8 cellular contexts compared by ENCODE assay signal in the genomic region with DNA sequence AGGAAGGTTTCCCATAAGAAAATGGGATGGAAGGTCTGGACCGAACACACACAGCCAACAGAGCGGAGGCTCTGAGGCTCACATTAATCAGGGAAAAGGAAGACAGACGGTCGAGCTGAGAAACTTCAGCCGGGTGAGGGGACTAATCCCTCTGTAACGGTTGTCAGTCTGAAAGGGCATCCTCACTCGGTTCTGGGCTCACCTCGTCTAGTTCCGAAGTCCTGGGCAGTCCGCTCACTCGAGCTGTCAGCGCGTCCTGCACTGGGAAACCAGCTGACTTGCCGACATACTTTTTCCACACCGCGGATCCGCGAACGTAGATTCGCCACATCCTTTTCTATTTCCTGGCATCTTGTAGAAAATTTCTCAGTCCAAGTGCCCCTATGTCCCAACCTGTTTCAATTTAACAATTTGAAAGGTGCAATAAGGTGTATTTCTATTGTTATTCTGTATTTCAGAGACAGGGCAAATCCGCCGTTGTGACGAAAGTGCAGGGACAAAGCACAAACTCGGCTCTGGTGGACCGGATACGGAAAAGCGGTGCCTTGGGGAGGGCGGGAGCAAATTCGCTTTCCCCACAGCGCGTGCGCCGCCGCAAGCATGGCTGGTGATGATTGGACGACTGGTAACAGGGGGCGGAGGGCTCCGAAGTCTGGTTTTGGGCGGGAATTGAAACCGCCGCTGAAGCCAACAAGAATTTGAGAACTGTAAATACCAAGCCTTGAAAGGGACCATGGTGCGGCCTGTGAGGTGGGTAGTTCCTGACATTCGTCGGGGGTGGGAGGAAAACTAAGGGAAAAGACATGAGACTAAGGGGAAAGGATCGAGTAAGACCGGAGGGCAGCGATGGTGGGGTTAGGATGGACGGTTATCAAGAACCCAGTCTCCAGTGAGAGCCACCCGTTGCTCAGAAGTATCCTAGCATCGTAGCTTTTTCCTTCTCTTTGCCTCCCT. TPM values are rescaled to one million over a fixed set of nuclear protein-coding genes. Genes with fewer than 3 reads are reported as not detected.
DNase-seq lines count a peak whose midpoint lies in the region; ATAC-seq and TF ChIP-seq lines count a peak whose summit lies in the region.

A gene with protein sequence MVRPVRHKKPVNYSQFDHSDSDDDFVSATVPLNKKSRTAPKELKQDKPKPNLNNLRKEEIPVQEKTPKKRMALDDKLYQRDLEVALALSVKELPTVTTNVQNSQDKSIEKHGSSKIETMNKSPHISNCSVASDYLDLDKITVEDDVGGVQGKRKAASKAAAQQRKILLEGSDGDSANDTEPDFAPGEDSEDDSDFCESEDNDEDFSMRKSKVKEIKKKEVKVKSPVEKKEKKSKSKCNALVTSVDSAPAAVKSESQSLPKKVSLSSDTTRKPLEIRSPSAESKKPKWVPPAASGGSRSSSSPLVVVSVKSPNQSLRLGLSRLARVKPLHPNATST (plus strand): TSS at position 684 of the 954 bp plus-strand sequence. CDS start 50 bp downstream, at position 734.

- peaks cover 26% of the 10 kb centered on the region for H3K4me1 Mint-ChIP-seq in activated T-cell treated with anti-CD3 and anti-CD28 coated beads, Interleukin-2, amount 50 U/mL, for 24 hours (ENCODE audit: low read depth)

- H3K27me3 ChIP-seq in mucosa of rectum (ENCODE audit: control insufficient read depth in 2 of 2, insufficient read depth in 2 of 2, low read length in 2 of 2), result no peaks in the 10 kb centered on the region

- peaks cover 0 to 5% of the 10 kb centered on the region in 2 donors for H3K36me3 ChIP-seq in mucosa of rectum (ENCODE audit: control insufficient read depth in 2 of 2, insufficient read depth in 2 of 2, low read length in 2 of 2)

- peak within 1 kb of the TSS; percentile 100 for H3K27ac Mint-ChIP-seq in activated T-cell treated with anti-CD3 and anti-CD28 coated beads, Interleukin-2, amount 50 U/mL, for 24 hours

- H3K9ac ChIP-seq in mucosa of rectum (ENCODE audit: low read depth in 1 of 2, low read length in 2 of 2), result peak within 1 kb of the TSS; percentile 87 to 96

- peak within 1 kb of the TSS; percentile 95 to 99 for H3K4me3 ChIP-seq in mucosa of rectum (ENCODE audit: low read length in 2 of 2)

- ATAC-seq in GM21717 (IDR thresholded peaks at IDR 0.05; ENCODE audit: unreplicated experiment), result peak; percentile 81

- H3K27me3 Mint-ChIP-seq in activated T-cell treated with anti-CD3 and anti-CD28 coated beads, Interleukin-2, amount 50 U/mL, for 24 hours, result no peaks in the 10 kb centered on the region

- DNase-seq in DMS153 (lab: John Stamatoyannopoulos, UW), result peak; percentile 94
- peak; percentile 98 for DNase-seq in KBM-7
- DNase-seq in activated T-cell treated with anti-CD3 and anti-CD28 coated beads, Interleukin-2, amount 50 U/mL, for 24 hours, result peak; percentile 92
- peak; percentile 99 for DNase-seq in erythroblast (lab: John Stamatoyannopoulos, UW)
- peak; percentile 95 for DNase-seq in stimulated activated CD8-positive, alpha-beta memory T cell treated with anti-CD3 and anti-CD28 coated beads, Interleukin-4, amount 100 ng/mL, for 48 hours

- H3K27ac ChIP-seq in mucosa of rectum (ENCODE audit: low read depth in 2 of 2, low read length in 2 of 2), result peak within 1 kb of the TSS; percentile 89 to 91

- peaks cover 58% of the 10 kb centered on the region for H3K36me3 Mint-ChIP-seq in activated T-cell treated with anti-CD3 and anti-CD28 coated beads, Interleukin-2, amount 50 U/mL, for 24 hours (ENCODE audit: low read depth)

- peak; percentile 83 for TF ChIP-seq POLR2A in erythroblast (IDR thresholded peaks at IDR 0.05; ENCODE audit: low read length)

- no peaks in the 10 kb centered on the region for H3K9me3 ChIP-seq in mucosa of rectum (ENCODE audit: control insufficient read depth in 2 of 2, low read length in 2 of 2)

- in situ Hi-C loops in KBM-7 (cut with MboI; ENCODE audit: low pct_unique_long_range_greater_than_20kb, low sequenced_read_pairs), result no loop called here

- peak within 1 kb of the TSS; percentile 98 for H3K4me3 Mint-ChIP-seq in activated T-cell treated with anti-CD3 and anti-CD28 coated beads, Interleukin-2, amount 50 U/mL, for 24 hours

- no peaks in the 10 kb centered on the region for H3K9me3 Mint-ChIP-seq in activated T-cell treated with anti-CD3 and anti-CD28 coated beads, Interleukin-2, amount 50 U/mL, for 24 hours

- peaks cover 6 to 16% of the 10 kb centered on the region in 2 donors for H3K4me1 ChIP-seq in mucosa of rectum (ENCODE audit: control insufficient read depth in 2 of 2, insufficient read depth in 2 of 2, low read length in 2 of 2)

TF ChIP-seq in PFSK-1, 5 proteins besides CTCF, POLR2A, EP300 and RAD21:
- TF ChIP-seq POLR2AphosphoS5 (IDR thresholded peaks at IDR 0.05; ENCODE audit: low read depth, low read length) (peak; percentile 63; the same call in 1 of the 2 replicates), FOXP2 (optimal IDR thresholded peaks at IDR 0.05; ENCODE audit: borderline replicate concordance, extremely low read depth, extremely low read length, insufficient read depth) (no peak), REST (IDR thresholded peaks at IDR 0.05; ENCODE audit: insufficient read depth in 1 of 2, low read depth in 2 of 2, low read length in 2 of 2) (peak in 1 of 2 experiments; percentile 57; a peak in 1 of 4 replicates), TAF1 (IDR thresholded peaks at IDR 0.05; ENCODE audit: borderline replicate concordance, insufficient read depth, low read length) (peak; percentile 69; the same call in 1 of the 2 replicates), SIN3A (IDR thresholded peaks at IDR 0.05; ENCODE audit: borderline replicate concordance, insufficient read depth, low read length) (peak; percentile 93; the same call in 1 of the 2 replicates)

RNA-seq across cellular contexts. Expression of the gene that starts here (rescaled TPM):
- 4.5 TPM for polyA plus RNA-seq in PFSK-1 (2012; ENCODE audit: insufficient read length, low read depth)

Comparison
In these comparisons a context has a peak if more than half of its experiments do, and no peak if none do; other contexts are left out.
1. Peak in every context shown above with its lines: DNase-seq, ATAC-seq, H3K4me3 ChIP-seq and H3K27ac ChIP-seq.